Comparison of ENCODE assay signal across 13 cellular contexts in genomic region chr3:70400194-70400593, GRCh38.
DNase-seq lines count a peak whose midpoint lies in the region; ATAC-seq lines count a peak whose summit lies in the region.
"Had no signal": no experiment of that assay in that cellular context is flagged by ENCODE, and none has a peak within 500 bp of the region (broad histone marks: within the 10 kb centered on the region; RNA-seq: fewer than 3 reads in every experiment).

No MANE protein-coding gene starts in this region.

- peak; percentile 57 for ATAC-seq in GM19328 (IDR thresholded peaks at IDR 0.05; ENCODE audit: unreplicated experiment)
- ATAC-seq in GM21786 (IDR thresholded peaks at IDR 0.05; ENCODE audit: unreplicated experiment), result peak; percentile 91
- ATAC-seq in HG03045 (IDR thresholded peaks at IDR 0.05; ENCODE audit: unreplicated experiment), result peak; percentile 55

- DNase-seq in activated gamma-delta T cell treated with Interleukin-2 at 50 U/mL for 16 hours, result no peak
- no peak for DNase-seq in NCI-H1092 (lab: John Stamatoyannopoulos, UW)
- DNase-seq in ecto neural progenitor cell (ENCODE audit: low spot score), result no peak
- DNase-seq in NCI-H1436 (lab: John Stamatoyannopoulos, UW), result no peak
- DNase-seq: activated CD4-positive, alpha-beta T cell treated with anti-CD3 and anti-CD28 coated beads for 48 hours; hypothalamus; kidney; NCI-H146; NCI-H446 treated with DMSO at 0.1 percent for 48 hours; SW 1271 had no signal
